In the genomic region with DNA sequence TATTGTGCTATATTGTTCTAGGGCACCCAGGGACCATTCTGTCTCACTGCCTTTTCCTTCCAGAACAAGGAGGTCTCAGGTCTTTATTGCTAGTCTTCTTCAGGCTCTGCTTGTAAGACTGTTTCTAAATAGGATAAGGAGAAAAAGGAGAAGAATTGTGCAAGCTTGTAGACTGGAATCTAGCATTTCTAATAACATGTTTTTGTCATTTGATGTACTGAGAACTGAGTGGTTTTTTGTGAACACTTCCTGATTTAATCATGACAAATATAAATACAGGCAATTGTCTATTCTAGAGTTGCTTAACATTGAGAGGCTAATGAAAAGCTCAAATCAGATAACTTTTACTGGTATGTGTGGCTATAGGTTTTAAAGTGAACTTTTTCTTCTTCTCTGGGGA, we compare ENCODE assay signal across 1 cellular context.
TF ChIP-seq lines count a peak whose summit lies in the region.

No MANE protein-coding gene starts in this region.

TF ChIP-seq in IMR-90, 13 proteins besides CTCF, POLR2A, EP300 and RAD21 (continued from another document):
- no peak for TF ChIP-seq MXI1 (IDR thresholded peaks at IDR 0.05; ENCODE audit: borderline replicate concordance, low read depth, low read length)
TF ChIP-seq in IMR-90: peak in this region for 0.
